Comparison of ENCODE assay signal across 8 cellular contexts in the genomic region with DNA sequence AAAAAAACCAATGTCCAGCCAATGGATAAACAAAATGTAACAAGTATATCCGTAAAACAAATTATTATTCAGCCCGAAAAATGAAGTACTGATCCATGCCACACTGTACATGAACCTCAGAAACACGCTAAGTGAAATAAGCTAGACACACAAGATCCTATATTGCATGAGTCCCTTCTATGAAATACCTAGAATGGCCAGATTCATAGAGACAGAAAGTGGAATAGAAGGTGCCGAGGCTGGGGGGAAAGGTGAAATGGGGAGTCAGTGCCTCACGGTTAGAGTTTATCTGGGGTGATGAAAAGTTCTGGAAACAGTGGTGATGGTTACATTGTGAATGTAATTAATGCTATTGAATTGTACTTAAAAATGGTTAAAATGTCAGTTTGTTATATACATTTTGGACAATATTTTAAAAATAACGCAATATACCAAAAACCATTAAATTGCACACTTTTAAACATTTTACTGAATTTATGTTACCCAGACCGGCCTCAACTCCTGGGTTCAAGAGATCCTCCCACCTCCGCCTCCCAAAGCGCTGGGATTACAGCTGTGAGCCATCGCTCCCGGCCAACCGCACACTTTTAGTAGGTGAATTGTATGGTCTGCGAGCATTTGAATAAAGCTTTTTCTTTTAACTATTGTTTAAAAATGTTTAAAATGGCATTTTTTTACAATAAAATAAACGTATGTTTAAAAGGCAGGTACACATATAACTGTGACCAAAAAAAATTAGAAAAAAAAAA. TPM values are rescaled to one million over a fixed set of nuclear protein-coding genes. Genes with fewer than 3 reads are reported as not detected.
DNase-seq lines count a peak whose midpoint lies in the region; ATAC-seq and TF ChIP-seq lines count a peak whose summit lies in the region.

No MANE protein-coding gene starts in this region.

- H3K4me3 Mint-ChIP-seq in T-cell = peak overlapping the region; percentile 96 to 100 (median 100)

- H3K4me1 Mint-ChIP-seq in T-cell = peaks cover 40 to 53% (median 47%) of the 10 kb centered on the region in 3 donors

- no peaks in the 10 kb centered on the region for H3K27me3 Mint-ChIP-seq in T-cell

- intact Hi-C loops in A673 (cut with micrococcal nuclease; ENCODE audit: unreplicated experiment) = loop anchor here (5.0 kb wide), 1 partner anchor 244 kb away; no protein-coding TSS in a partner anchor

- CTCF ChIA-PET in A673 (lab: Charles Lee) = interaction anchor here (0.5 kb wide), 1 partner anchor 30 kb away, joined by 3 read pairs; no protein-coding TSS in a partner anchor
- CTCF ChIA-PET in T-cell (lab: Charles Lee) = interaction anchor here in 1 of 2 donors (0.6 to 0.7 kb wide), 2 partner anchors 131 to 248 kb away, joined by 3 to 4 read pairs; no protein-coding TSS in a partner anchor

- H3K27ac Mint-ChIP-seq in T-cell = peak overlapping the region; percentile 46 to 97

- H3K36me3 Mint-ChIP-seq in T-cell = peaks cover 38% of the 10 kb centered on the region

- TF ChIP-seq CTCF in A673 (conservative IDR thresholded peaks at IDR 0.05; ENCODE audit: low read depth, low read length) = no peak
- no peak for TF ChIP-seq CTCF in GM06990 (IDR thresholded peaks at IDR 0.05; ENCODE audit: insufficient read depth, low read length, poor library complexity, severe bottlenecking)
- no peak for TF ChIP-seq CTCF in fibroblast of the aortic adventitia (IDR thresholded peaks at IDR 0.05; ENCODE audit: insufficient read depth, low read length)

- H3K36me3 ChIP-seq in A673 (ENCODE audit: insufficient read depth, low read length, poor library complexity, severe bottlenecking) (peaks cover 18% of the 10 kb centered on the region), GM06990 (ENCODE audit: control insufficient read depth, insufficient read depth, low read length) (no peaks in the 10 kb centered on the region; the same call in 1 of the 2 replicates)

- peaks cover 0 to 4% (median 3%) of the 10 kb centered on the region in 3 donors for H3K9me3 Mint-ChIP-seq in T-cell

- H3K27me3 ChIP-seq in A673 (replicated peaks; ENCODE audit: insufficient read depth, low read depth, low read length, poor library complexity) = no peaks in the 10 kb centered on the region
- H3K27me3 ChIP-seq in GM06990 (replicated peaks; ENCODE audit: control insufficient read depth, insufficient read depth, low read length) = no peaks in the 10 kb centered on the region

- peak overlapping the region; percentile 87 for H3K4me3 ChIP-seq in A673 (ENCODE audit: low read depth, low read length, poor library complexity, severe bottlenecking)
- H3K4me3 ChIP-seq in GM06990 (replicated peaks; ENCODE audit: low read depth, low read length) = peak overlapping the region; percentile 77
- H3K4me3 ChIP-seq in fibroblast of the aortic adventitia (ENCODE audit: low read depth, low read length) = peak overlapping the region; percentile 98
- H3K4me3 ChIP-seq in skeletal muscle cell (ENCODE audit: low read depth, low read length) = peak overlapping the region; percentile 97

- peaks cover 2% of the 10 kb centered on the region for H3K9me3 ChIP-seq in A673 (ENCODE audit: low read depth, low read length, poor library complexity, severe bottlenecking)

- no TSS peak for BruUV-seq in A673 (replicated peaks; lab: Mats Ljungman, UMichigan)

- ATAC-seq in T-cell (replicated peaks in 1 of 4) = no peak
- no peak for ATAC-seq in HG03025 (IDR thresholded peaks at IDR 0.05; ENCODE audit: low FRiP score, unreplicated experiment)
- no peak for ATAC-seq in HG03097 (IDR thresholded peaks at IDR 0.05; ENCODE audit: low FRiP score, unreplicated experiment)

- DNase-seq in A673 (ENCODE audit: low spot score) (peak; percentile 43), GM06990 (ENCODE audit: extremely low read depth, insufficient read length) (no peak), T-cell (peak in 1 of 34 experiments; percentile 27), fibroblast of the aortic adventitia (ENCODE audit: low read depth) (peak; percentile 36), skeletal muscle cell (ENCODE audit: low read depth) (no peak), putamen (ENCODE audit: low spot score) (no peak)

- no peaks in the 10 kb centered on the region for H3K4me1 ChIP-seq in A673 (ENCODE audit: insufficient read depth, low read length, poor library complexity, severe bottlenecking)

- H3K27ac ChIP-seq in A673 (ENCODE audit: low read depth, low read length, poor library complexity, severe bottlenecking) = peak overlapping the region; percentile 83

- POLR2A ChIA-PET in A673 (lab: Charles Lee; ENCODE audit: low non-redundant PET) = no interaction called here
- POLR2A ChIA-PET in T-cell (lab: Charles Lee) = no interaction called here

RNA-seq across cellular contexts. Expression of a gene that starts 2.1 kb away (rescaled TPM):
- total RNA-seq in A673 (2021) (37.9 and 42.9 TPM in 2 replicates), T-cell (10 to 100 TPM; 27.1 to 71.2 (median 64.8) TPM), fibroblast of the aortic adventitia (ENCODE audit: low replicate concordance) (32.4 and 35.4 TPM in 2 replicates)

RNA-seq across cellular contexts. Expression of a gene that starts 13.7 kb away (rescaled TPM):
- total RNA-seq in A673 (2021) (not detected in 2 replicates), T-cell (not detected), fibroblast of the aortic adventitia (ENCODE audit: low replicate concordance) (not detected in 2 replicates)

Comparison
In these comparisons a context has a peak if more than half of its experiments do, and no peak if none do; other contexts are left out.
1. DNase-seq: peak in A673 (single experiment) and fibroblast of the aortic adventitia (single experiment); none in GM06990 (single experiment), skeletal muscle cell (single experiment) and putamen (single experiment).
2. Peak in every context shown above with its lines, with median percentiles within 50 percentile points of each other: H3K4me3 ChIP-seq.